1 cellular context compared by ENCODE assay signal in the genomic region with DNA sequence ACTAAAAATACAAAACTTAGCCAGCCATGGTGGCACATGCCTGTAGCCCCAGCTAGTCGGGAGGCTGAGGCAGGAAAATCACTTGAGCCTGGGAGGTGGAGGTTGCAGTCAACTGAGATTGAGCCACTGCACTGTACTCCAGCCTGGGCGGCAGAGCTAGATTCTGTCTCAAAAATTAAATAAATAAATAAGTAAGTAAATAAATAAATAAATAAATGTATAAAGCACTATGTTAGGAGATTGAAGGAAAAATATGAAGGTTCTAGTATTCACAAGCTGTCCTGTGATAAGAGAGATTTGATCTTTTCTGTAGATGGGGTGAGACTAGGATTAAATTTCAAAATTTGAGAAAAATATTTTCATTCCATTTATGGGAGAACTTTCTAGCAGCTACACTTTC.
TF ChIP-seq lines count a peak whose summit lies in the region.

No MANE protein-coding gene starts in this region.

TF ChIP-seq in K562, 482 proteins besides CTCF, POLR2A, EP300 and RAD21:
- TF ChIP-seq ZC3H11A (IDR thresholded peaks at IDR 0.05; ENCODE audit: low read depth, low read length) (peak; percentile 50; the same call in 1 of the 2 replicates), HLTF (IDR thresholded peaks at IDR 0.05) (no peak)
